Comparison of ENCODE assay signal across 15 cellular contexts in genomic region chr10:56318816-56319215, GRCh38. TPM values are rescaled to one million over a fixed set of nuclear protein-coding genes. Genes with fewer than 3 reads are reported as not detected.
A peak's percentile ranks its signal among the peaks of the same experiment; 100 is the strongest.
DNase-seq lines count a peak whose midpoint lies in the region; ATAC-seq and TF ChIP-seq lines count a peak whose summit lies in the region.
"Had no signal": no experiment of that assay in that cellular context is flagged by ENCODE, and none has a peak within 500 bp of the region (broad histone marks: within the 10 kb centered on the region; RNA-seq: fewer than 3 reads in every experiment).

No MANE protein-coding gene starts in this region.

- H3K9me3 Mint-ChIP-seq in WTC11: peaks cover 20% of the 10 kb centered on the region

- no peaks in the 10 kb centered on the region for H3K36me3 ChIP-seq in MM.1S (replicated peaks; ENCODE audit: insufficient read depth, low read length)

- no peaks in the 10 kb centered on the region for H3K9me3 ChIP-seq in MM.1S (replicated peaks; ENCODE audit: insufficient read depth, low read length)

- no peak overlapping the region for H3K4me3 Mint-ChIP-seq in WTC11
- H3K4me3 Mint-ChIP-seq: activated CD4-positive, alpha-beta memory T cell treated with anti-CD3 and anti-CD28 coated beads, Interleukin-2, amount 10 ng/mL, durations not matched to agents 7 days and 5 days; stimulated activated naive B cell treated with anti-CD40 and anti-IgM and Interleukin-4, amounts not matched to agents 10 μg/mL and 1 μg/mL and 100 μg/mL, for 72 hours had no signal

- no peak overlapping the region for H3K27ac Mint-ChIP-seq in WTC11
- H3K27ac Mint-ChIP-seq: activated CD4-positive, alpha-beta memory T cell treated with anti-CD3 and anti-CD28 coated beads, Interleukin-2, amount 10 ng/mL, durations not matched to agents 7 days and 5 days; activated naive CD4-positive, alpha-beta T cell treated with anti-CD3 and anti-CD28 coated beads, Interleukin-2, amount 50 U/mL, for 72 hours; progenitor cell of endocrine pancreas; stimulated activated naive B cell treated with anti-CD40 and anti-IgM and Interleukin-4, amounts not matched to agents 10 μg/mL and 1 μg/mL and 100 μg/mL, for 72 hours had no signal

- H3K27ac ChIP-seq in MM.1S (ENCODE audit: low read length): no peak overlapping the region

- peaks cover 12% of the 10 kb centered on the region for H3K36me3 Mint-ChIP-seq in WTC11
- H3K36me3 Mint-ChIP-seq: activated naive CD4-positive, alpha-beta T cell treated with anti-CD3 and anti-CD28 coated beads, Interleukin-2, amount 50 U/mL, for 72 hours; stimulated activated naive B cell treated with anti-CD40 and anti-IgM and Interleukin-4, amounts not matched to agents 10 μg/mL and 1 μg/mL and 100 μg/mL, for 72 hours had no signal

- H3K79me2 ChIP-seq in MM.1S (ENCODE audit: low read length): no peaks in the 10 kb centered on the region

- POLR2A ChIA-PET in WTC11 (lab: Charles Lee): no interaction called here

- TF ChIP-seq CTCF in MM.1S (IDR thresholded peaks at IDR 0.05; ENCODE audit: low read length) (no peak), WTC11 (IDR thresholded peaks at IDR 0.05) (no peak)

- no peak overlapping the region for H3K9ac ChIP-seq in MM.1S (ENCODE audit: low read length)

- H3K27me3 ChIP-seq in MM.1S (replicated peaks; ENCODE audit: insufficient read depth, low read length): no peaks in the 10 kb centered on the region

- no peaks in the 10 kb centered on the region for H4K20me1 ChIP-seq in MM.1S (ENCODE audit: insufficient read depth, low read length)

- no peak overlapping the region for H2AFZ ChIP-seq in MM.1S (ENCODE audit: low read length)

- ATAC-seq in GM18867 (IDR thresholded peaks at IDR 0.05; ENCODE audit: unreplicated experiment) (peak; percentile 31), GM21526 (IDR thresholded peaks at IDR 0.05; ENCODE audit: low FRiP score, unreplicated experiment) (peak; percentile 17), HG03039 (IDR thresholded peaks at IDR 0.05; ENCODE audit: unreplicated experiment) (peak; percentile 24), WTC11 (no peak)
- ATAC-seq: activated naive CD4-positive, alpha-beta T cell treated with anti-CD3 and anti-CD28 coated beads, Interleukin-2, amount 50 U/mL, for 72 hours; stimulated activated naive B cell treated with anti-CD40 and anti-IgM and Interleukin-4, amounts not matched to agents 10 μg/mL and 1 μg/mL and 100 μg/mL, for 72 hours had no signal

- CTCF ChIA-PET in WTC11 (lab: Charles Lee): no interaction called here

- H3K4me3 ChIP-seq in MM.1S (ENCODE audit: low read length): no peak overlapping the region

- no peaks in the 10 kb centered on the region for H3K27me3 Mint-ChIP-seq in WTC11 (ENCODE audit: low read depth)
- H3K27me3 Mint-ChIP-seq: activated CD4-positive, alpha-beta memory T cell treated with anti-CD3 and anti-CD28 coated beads, Interleukin-2, amount 10 ng/mL, durations not matched to agents 7 days and 5 days; progenitor cell of endocrine pancreas; stimulated activated naive B cell treated with anti-CD40 and anti-IgM and Interleukin-4, amounts not matched to agents 10 μg/mL and 1 μg/mL and 100 μg/mL, for 72 hours had no signal

- peak; percentile 79 for DNase-seq in NCI-H146 (lab: John Stamatoyannopoulos, UW)
- no peak for DNase-seq in activated CD4-positive, alpha-beta T cell treated with anti-CD3 and anti-CD28 coated beads, Interleukin-2, amount 50 U/mL, for 1 hour
- no peak for DNase-seq in MM.1S
- DNase-seq in WTC11 (ENCODE audit: low spot score): no peak
- no peak for DNase-seq in CD1c-positive myeloid dendritic cell (ENCODE audit: extremely low spot score)
- DNase-seq: activated CD4-positive, alpha-beta memory T cell treated with anti-CD3 and anti-CD28 coated beads, Interleukin-2, amount 10 ng/mL, durations not matched to agents 7 days and 5 days; NCI-H1694; stimulated activated CD4-positive, alpha-beta T cell treated with anti-CD3 and anti-CD28 coated beads, Interleukin-2, amount 100 ng/mL, for 24 hours; stimulated activated naive B cell treated with anti-CD40 and anti-IgM and Interleukin-4, amounts not matched to agents 10 μg/mL and 1 μg/mL and 100 μg/mL, for 72 hours; T-helper 1 cell had no signal

- no peaks in the 10 kb centered on the region for H3F3A ChIP-seq in MM.1S (ENCODE audit: insufficient read depth, low read length)

- no peak overlapping the region for H3K4me2 ChIP-seq in MM.1S (ENCODE audit: low read depth, low read length)

- H3K9me2 ChIP-seq in MM.1S (replicated peaks; ENCODE audit: insufficient read depth, low read length): no peaks in the 10 kb centered on the region

- H3K4me1 Mint-ChIP-seq in WTC11: no peaks in the 10 kb centered on the region
- H3K4me1 Mint-ChIP-seq: activated CD4-positive, alpha-beta memory T cell treated with anti-CD3 and anti-CD28 coated beads, Interleukin-2, amount 10 ng/mL, durations not matched to agents 7 days and 5 days; stimulated activated naive B cell treated with anti-CD40 and anti-IgM and Interleukin-4, amounts not matched to agents 10 μg/mL and 1 μg/mL and 100 μg/mL, for 72 hours had no signal

- no peaks in the 10 kb centered on the region; the same call in 1 of the 2 replicates for H3K4me1 ChIP-seq in MM.1S (ENCODE audit: low read length)

TF ChIP-seq in WTC11, 78 proteins besides CTCF, POLR2A, EP300 and RAD21:
- no peak for TF ChIP-seq E2F1 (CRISPR knock-in tag; IDR thresholded peaks at IDR 0.05)

RNA-seq across cellular contexts. Expression of gene ZWINT, which starts 42.2 kb away (rescaled TPM):
- 66.9 to 67.8 TPM (median 67.8 TPM) in 3 replicates for total RNA-seq in WTC11 (2021)
